ENCODE assay signal across 8 cellular contexts in the genomic region with DNA sequence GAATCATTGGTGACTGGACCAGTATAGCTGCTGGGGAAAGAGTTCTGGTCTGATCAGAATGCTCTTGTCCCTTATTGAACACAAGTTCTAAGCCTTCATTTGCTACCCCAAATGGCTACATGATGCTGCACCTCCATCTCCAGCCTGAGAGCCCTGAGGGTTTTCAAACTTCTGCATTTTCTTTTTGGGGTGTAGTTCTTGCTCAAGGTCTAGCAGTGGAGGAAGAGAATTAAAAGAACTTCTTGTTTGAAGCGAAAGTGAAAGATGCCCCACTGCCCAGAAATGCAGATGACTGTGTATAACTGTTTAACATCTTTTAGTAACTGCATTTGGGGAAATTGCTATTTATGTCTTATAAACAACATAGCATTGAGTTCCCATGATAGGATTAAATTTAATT. TPM values are rescaled to one million over a fixed set of nuclear protein-coding genes. Genes with fewer than 3 reads are reported as not detected.
A peak's percentile ranks its signal among the peaks of the same experiment; 100 is the strongest.
DNase-seq lines count a peak whose midpoint lies in the region; ATAC-seq and TF ChIP-seq lines count a peak whose summit lies in the region.

No MANE protein-coding gene starts in this region.

- H3K4me1 Mint-ChIP-seq in naive B cell: peaks cover 48 to 60% (median 58%) of the 10 kb centered on the region in 3 donors

- H3K36me3 Mint-ChIP-seq in naive B cell: peaks cover 26 to 32% of the 10 kb centered on the region in 2 donors

- DNase-seq in NOMO-1 (lab: John Stamatoyannopoulos, UW; ENCODE audit: unreplicated experiment in 2 of 2): peak; percentile 81 to 95
- peak; percentile 66 for DNase-seq in naive B cell
- DNase-seq in GM13977 (ENCODE audit: low spot score): no peak
- no peak for DNase-seq in NCI-H774 (lab: John Stamatoyannopoulos, UW)
- DNase-seq in activated effector memory CD4-positive, alpha-beta T cell treated with Interleukin-2 at 50 U/mL for 16 hours: no peak
- no peak for DNase-seq in iPS-NIHi11 (ENCODE audit: low spot score)

- TF ChIP-seq CTCF in GM13977 (IDR thresholded peaks at IDR 0.05; ENCODE audit: extremely low read depth, insufficient read depth, missing control alignments): no peak

- peak overlapping the region in 5 of 8 donors; percentile 12 to 65 (median 38) for H3K4me3 Mint-ChIP-seq in naive B cell

- H3K27me3 Mint-ChIP-seq in naive B cell: no peaks in the 10 kb centered on the region

- H3K27ac Mint-ChIP-seq in naive B cell: peak overlapping the region in 5 of 6 donors; percentile 81 to 92 (median 85)

- ATAC-seq in GM18868 (IDR thresholded peaks at IDR 0.05; ENCODE audit: unreplicated experiment) (peak; percentile 43), HG02678 (IDR thresholded peaks at IDR 0.05; ENCODE audit: unreplicated experiment) (peak; percentile 43), naive B cell (ENCODE audit: low read depth in 2 of 2) (peak; percentile 86 to 91)

- no peaks in the 10 kb centered on the region for H3K9me3 Mint-ChIP-seq in naive B cell

- in situ Hi-C loops in GM13977 (cut with MboI; ENCODE audit: low pct_unique_long_range_greater_than_20kb, low sequenced_read_pairs, unreplicated experiment): no loop called here

RNA-seq across cellular contexts. Expression of a gene that starts 38.5 kb away (rescaled TPM):
- polyA plus RNA-seq in naive B cell (ENCODE audit: low read depth in 6 of 6): 10 to 100 TPM; 19.6 to 43.7 (median 26.6) TPM

RNA-seq across cellular contexts. Expression of a gene that starts 39.0 kb away (rescaled TPM):
- 100 to 1,000 TPM; 114 to 255 (median 199) TPM for polyA plus RNA-seq in naive B cell (ENCODE audit: low read depth in 6 of 6)

Comparison
In these comparisons a context has a peak if more than half of its experiments do, and no peak if none do; other contexts are left out.
1. DNase-seq: peak in NOMO-1 (2 of 2) and naive B cell (single experiment); none in GM13977 (single experiment), NCI-H774 (single experiment), activated effector memory CD4-positive, alpha-beta T cell treated with Interleukin-2 at 50 U/mL for 16 hours (single experiment) and iPS-NIHi11 (single experiment).
2. Peak in every context shown above with its lines, with median percentiles within 50 percentile points of each other: ATAC-seq.